1 cellular context compared by ENCODE assay signal in genomic region chr10:26735435-26735834, GRCh38.
TF ChIP-seq lines count a peak whose summit lies in the region.

No MANE protein-coding gene starts in this region.

TF ChIP-seq in WTC11, 78 proteins besides CTCF, POLR2A, EP300 and RAD21 (continued from another document):
- no peak for TF ChIP-seq ARID4B (CRISPR knock-in tag; IDR thresholded peaks at IDR 0.05; ENCODE audit: borderline replicate concordance)
- no peak for TF ChIP-seq IRF2 (CRISPR knock-in tag; IDR thresholded peaks at IDR 0.05; ENCODE audit: borderline replicate concordance, low read depth)
- TF ChIP-seq ZNF671 (CRISPR knock-in tag; IDR thresholded peaks at IDR 0.05): no peak
- no peak for TF ChIP-seq ZNF232 (CRISPR knock-in tag; IDR thresholded peaks at IDR 0.05)
